In genomic region chr9:89408628-89409101, GRCh38 we compare ENCODE assay signal across 9 cellular contexts.
A peak's percentile ranks its signal among the peaks of the same experiment; 100 is the strongest.
DNase-seq lines count a peak whose midpoint lies in the region; ATAC-seq and TF ChIP-seq lines count a peak whose summit lies in the region.
"Had no signal": no experiment of that assay in that cellular context is flagged by ENCODE, and none has a peak within 500 bp of the region (broad histone marks: within the 10 kb centered on the region; RNA-seq: fewer than 3 reads in every experiment).

No MANE protein-coding gene starts in this region.

- peaks cover 7% of the 10 kb centered on the region for H3K36me3 Mint-ChIP-seq in IgD-negative memory B cell
- H3K36me3 Mint-ChIP-seq in activated CD8-positive, alpha-beta T cell treated with anti-CD3 and anti-CD28 coated beads, Interleukin-2, amount 10 ng/mL, durations not matched to agents 7 days and 5 days (ENCODE audit: low read depth): peaks cover 94% of the 10 kb centered on the region

- POLR2A ChIA-PET in activated CD8-positive, alpha-beta T cell treated with anti-CD3 and anti-CD28 coated beads, Interleukin-2, amount 10 ng/mL, durations not matched to agents 7 days and 5 days (lab: Charles Lee): interaction anchor here (0.6 to 1.3 kb wide), 3 partner anchors 19 to 81 kb away, joined by 3 to 6 read pairs (median 3); no protein-coding TSS in a partner anchor

- 87% methylated on average over 12 of the region's 12 CpGs for WGBS in hepatocyte (ENCODE audit: low lambda C conversion rate, missing lambda C conversion rate)

- no peaks in the 10 kb centered on the region for H3K27me3 Mint-ChIP-seq in IgD-negative memory B cell
- H3K27me3 Mint-ChIP-seq in activated CD8-positive, alpha-beta T cell treated with anti-CD3 and anti-CD28 coated beads, Interleukin-2, amount 10 ng/mL, durations not matched to agents 7 days and 5 days (ENCODE audit: low read depth): no peaks in the 10 kb centered on the region

- CTCF ChIA-PET in activated CD8-positive, alpha-beta T cell treated with anti-CD3 and anti-CD28 coated beads, Interleukin-2, amount 10 ng/mL, durations not matched to agents 7 days and 5 days (lab: Charles Lee): interaction anchor here (0.8 to 4.0 kb wide), 5 partner anchors 15 to 140 kb away, joined by 3 to 16 read pairs (median 6); no protein-coding TSS in a partner anchor

- no peak overlapping the region for H2AFZ ChIP-seq in hepatocyte

- H3K9me3 Mint-ChIP-seq in IgD-negative memory B cell: peaks cover 0 to 5% (median 0%) of the 10 kb centered on the region in 3 donors
- no peaks in the 10 kb centered on the region for H3K9me3 Mint-ChIP-seq in activated CD8-positive, alpha-beta T cell treated with anti-CD3 and anti-CD28 coated beads, Interleukin-2, amount 10 ng/mL, durations not matched to agents 7 days and 5 days (ENCODE audit: insufficient read depth)

- no peaks in the 10 kb centered on the region for H3K27me3 ChIP-seq in hepatocyte
- H3K27me3 ChIP-seq: heart left ventricle had no signal

- peak overlapping the region; percentile 39 for H3K27ac ChIP-seq in substantia nigra (ENCODE audit: low read depth, low read length, poor library complexity, severe bottlenecking)
- H3K27ac ChIP-seq in hepatocyte: no peak overlapping the region

- DNase-seq in activated CD8-positive, alpha-beta T cell treated with anti-CD3 and anti-CD28 coated beads, Interleukin-2, amount 10 ng/mL, durations not matched to agents 7 days and 5 days: peak; percentile 87
- peak; percentile 54 for DNase-seq in germinal center (ENCODE audit: low spot score)
- peak in 9 of 49 donors; percentile 24 to 76 (median 34) for DNase-seq in substantia nigra (lab: John Stamatoyannopoulos, UW)
- no peak for DNase-seq in NCI-H82 (lab: John Stamatoyannopoulos, UW)
- no peak for DNase-seq in HCEC 1CT
- no peak for DNase-seq in hepatocyte (ENCODE audit: low spot score)
- DNase-seq: heart left ventricle had no signal

- H3K4me1 Mint-ChIP-seq in IgD-negative memory B cell: peaks cover 67 to 72% (median 70%) of the 10 kb centered on the region in 3 donors
- peaks cover 98% of the 10 kb centered on the region for H3K4me1 Mint-ChIP-seq in activated CD8-positive, alpha-beta T cell treated with anti-CD3 and anti-CD28 coated beads, Interleukin-2, amount 10 ng/mL, durations not matched to agents 7 days and 5 days (ENCODE audit: low read depth)

- H3K4me3 Mint-ChIP-seq in IgD-negative memory B cell: peak overlapping the region; percentile 25 to 93 (median 80)
- H3K4me3 Mint-ChIP-seq in activated CD8-positive, alpha-beta T cell treated with anti-CD3 and anti-CD28 coated beads, Interleukin-2, amount 10 ng/mL, durations not matched to agents 7 days and 5 days: peak overlapping the region; percentile 70

- H3K9me2 ChIP-seq in hepatocyte (replicated peaks; ENCODE audit: insufficient read depth): no peaks in the 10 kb centered on the region

- H3K79me2 ChIP-seq in hepatocyte: no peaks in the 10 kb centered on the region

- H3K4me2 ChIP-seq in hepatocyte: no peak overlapping the region

- no peaks in the 10 kb centered on the region for H3K36me3 ChIP-seq in hepatocyte (replicated peaks; ENCODE audit: insufficient read depth, low read depth)

- no peak for TF ChIP-seq CTCF in hepatocyte (IDR thresholded peaks at IDR 0.05; ENCODE audit: poor library complexity)

- H3K9me3 ChIP-seq in hepatocyte (ENCODE audit: low read depth): no peaks in the 10 kb centered on the region

- peak overlapping the region in 2 of 3 donors; percentile 83 to 86 for H3K27ac Mint-ChIP-seq in IgD-negative memory B cell
- peak overlapping the region; percentile 89 for H3K27ac Mint-ChIP-seq in activated CD8-positive, alpha-beta T cell treated with anti-CD3 and anti-CD28 coated beads, Interleukin-2, amount 10 ng/mL, durations not matched to agents 7 days and 5 days

- ATAC-seq in activated CD8-positive, alpha-beta T cell treated with anti-CD3 and anti-CD28 coated beads, Interleukin-2, amount 10 ng/mL, durations not matched to agents 7 days and 5 days: peak; percentile 82
- ATAC-seq in HG02798 (IDR thresholded peaks at IDR 0.05; ENCODE audit: poor library complexity, unreplicated experiment): no peak

- H3K4me1 ChIP-seq in hepatocyte (ENCODE audit: insufficient read depth): no peaks in the 10 kb centered on the region

- no peak overlapping the region for H3K4me3 ChIP-seq in hepatocyte
- H3K4me3 ChIP-seq: heart left ventricle had no signal

- H4K20me1 ChIP-seq in hepatocyte (ENCODE audit: insufficient read depth, poor library complexity, severe bottlenecking): no peaks in the 10 kb centered on the region

Comparison
In these comparisons a context has a peak if more than half of its experiments do, and no peak if none do; other contexts are left out.
1. DNase-seq: peak in activated CD8-positive, alpha-beta T cell treated with anti-CD3 and anti-CD28 coated beads, Interleukin-2, amount 10 ng/mL, durations not matched to agents 7 days and 5 days (single experiment) and germinal center (single experiment); none in NCI-H82 (single experiment), HCEC 1CT (single experiment) and hepatocyte (single experiment).